ENCODE assay signal across 11 cellular contexts in the genomic region with DNA sequence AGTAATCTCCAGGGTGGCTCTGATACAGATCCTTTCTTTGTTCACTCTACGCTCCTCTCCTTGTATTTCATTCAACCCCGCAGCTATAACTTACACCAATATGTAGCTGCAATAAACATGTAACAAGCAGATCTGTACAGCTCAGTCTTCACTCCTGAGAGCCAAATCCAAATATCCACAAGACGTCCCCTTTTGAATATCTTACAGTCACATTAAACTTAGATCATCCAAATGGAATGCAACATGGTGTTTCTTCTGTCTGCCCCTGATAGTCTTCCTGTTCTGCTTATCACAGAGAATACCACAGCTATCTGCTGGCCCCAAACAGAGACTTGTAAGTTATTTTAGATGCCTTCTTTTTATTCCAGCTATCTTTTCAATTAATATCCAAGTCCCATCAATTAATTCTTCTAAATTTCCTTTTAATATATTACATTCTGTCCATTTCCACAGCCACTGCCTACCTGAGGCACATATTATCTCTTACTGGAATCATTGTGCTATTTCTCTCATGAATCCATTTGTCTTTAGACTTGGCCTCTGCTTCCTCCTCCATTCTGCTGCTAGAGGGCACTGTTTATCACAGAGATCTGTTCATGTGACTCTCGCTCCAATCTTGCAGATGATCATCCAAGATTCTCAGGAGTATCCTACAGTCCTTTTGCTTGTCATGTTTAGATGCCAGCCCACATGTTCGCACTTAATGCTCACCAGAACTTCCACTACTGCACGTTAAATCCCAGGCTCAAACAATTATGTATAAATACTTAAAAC.
DNase-seq lines count a peak whose midpoint lies in the region; ATAC-seq and TF ChIP-seq lines count a peak whose summit lies in the region.
"Had no signal": no experiment of that assay in that cellular context is flagged by ENCODE, and none has a peak within 500 bp of the region (broad histone marks: within the 10 kb centered on the region; RNA-seq: fewer than 3 reads in every experiment).

No MANE protein-coding gene starts in this region.

- TF ChIP-seq CTCF in psoas muscle (IDR thresholded peaks at IDR 0.05) = peak; percentile 20

- H3K27me3 ChIP-seq in psoas muscle (ENCODE audit: insufficient read depth in 3 of 3, low read length in 2 of 3) = no peaks in the 10 kb centered on the region

- no peaks in the 10 kb centered on the region for H3K4me1 ChIP-seq in psoas muscle
- H3K4me1 ChIP-seq: A549 had no signal

- no peaks in the 10 kb centered on the region for H3K36me3 ChIP-seq in psoas muscle (ENCODE audit: insufficient read depth in 1 of 2, low read depth in 1 of 2)
- H3K36me3 ChIP-seq: thoracic aorta had no signal

- ATAC-seq in psoas muscle (peak in 1 of 4 donors; percentile 54), GM19455 (IDR thresholded peaks at IDR 0.05; ENCODE audit: unreplicated experiment) (no peak), HG03457 (IDR thresholded peaks at IDR 0.05; ENCODE audit: unreplicated experiment) (no peak)
- ATAC-seq: A549, T-cell had no signal

- 44 to 56% (median 49%) methylated on average over 6 of the region's 6 CpGs for WGBS in psoas muscle, 3 donors

- intact Hi-C loops in psoas muscle (cut with DNase I) = no loop called here

- no peak overlapping the region for H3K4me3 ChIP-seq in psoas muscle
- H3K4me3 ChIP-seq: A549, thoracic aorta had no signal

- H3K9me3 ChIP-seq in psoas muscle = no peaks in the 10 kb centered on the region
- H3K9me3 ChIP-seq: A549, thoracic aorta had no signal

- peak; percentile 47 for DNase-seq in DMS153 treated with DMSO at 0.1 percent for 48 hours (lab: John Stamatoyannopoulos, UW; ENCODE audit: unreplicated experiment)
- DNase-seq in DMS153 (lab: John Stamatoyannopoulos, UW) = no peak
- peak; percentile 58 for DNase-seq in NCI-H1105 treated with DMSO at 0.1 percent for 48 hours (lab: John Stamatoyannopoulos, UW)
- peak; percentile 15 for DNase-seq in dermis blood vessel endothelial cell
- DNase-seq in psoas muscle = no peak
- DNase-seq in activated CD4-positive, alpha-beta T cell treated with anti-CD3 and anti-CD28 coated beads for 48 hours = no peak
- DNase-seq: T-cell had no signal

- H3K27ac ChIP-seq in psoas muscle = no peak overlapping the region
- H3K27ac ChIP-seq: A549, thoracic aorta had no signal

Comparison
In these comparisons a context has a peak if more than half of its experiments do, and no peak if none do; other contexts are left out.
1. DNase-seq: peak in DMS153 treated with DMSO at 0.1 percent for 48 hours (single experiment), NCI-H1105 treated with DMSO at 0.1 percent for 48 hours (single experiment) and dermis blood vessel endothelial cell (single experiment); none in DMS153 (single experiment), psoas muscle (0 of 2) and activated CD4-positive, alpha-beta T cell treated with anti-CD3 and anti-CD28 coated beads for 48 hours (single experiment).